ENCODE assay signal across 13 cellular contexts in genomic region chr19:46365561-46365960, GRCh38.
"Had no signal": no experiment of that assay in that cellular context is flagged by ENCODE, and none has a peak within 500 bp of the region (broad histone marks: within the 10 kb centered on the region; RNA-seq: fewer than 3 reads in every experiment).

No MANE protein-coding gene starts in this region.

- H3K4me3 ChIP-seq: adrenal gland, body of pancreas, esophagus squamous epithelium, heart left ventricle, left lung, thyroid gland, uterus had no signal

- H3K27ac ChIP-seq: adrenal gland, body of pancreas, esophagus squamous epithelium, foreskin keratinocyte, left lung, parathyroid adenoma, thyroid gland, uterus had no signal

- H2AFZ ChIP-seq: parathyroid adenoma had no signal

- DNase-seq: activated CD4-positive, alpha-beta T cell treated with anti-CD3 and anti-CD28 coated beads for 48 hours; activated naive CD4-positive, alpha-beta T cell treated with anti-CD3 and anti-CD28 coated beads, Interleukin-2, amount 50 U/mL, for 16 hours; body of pancreas; cerebellar nuclear complex; esophagus squamous epithelium; foreskin keratinocyte; heart left ventricle; T-cell; thyroid gland; uterus had no signal

- H3K4me1 ChIP-seq: adrenal gland, body of pancreas, left lung, parathyroid adenoma, uterus had no signal

- H3K9me3 ChIP-seq: adrenal gland, body of pancreas, esophagus squamous epithelium, heart left ventricle, left lung, thyroid gland, uterus had no signal

- H3K27me3 ChIP-seq: adrenal gland, body of pancreas, esophagus squamous epithelium, foreskin keratinocyte, heart left ventricle, left lung, thyroid gland, uterus had no signal

- H3K36me3 ChIP-seq: uterus had no signal

- H3K9ac ChIP-seq: parathyroid adenoma had no signal

- H3K9me3 Mint-ChIP-seq: T-cell had no signal

- H3K27ac Mint-ChIP-seq: T-cell had no signal

- ATAC-seq: body of pancreas, foreskin keratinocyte, heart left ventricle, left lung, T-cell had no signal

- H3K4me3 Mint-ChIP-seq: T-cell had no signal

- H3K27me3 Mint-ChIP-seq: T-cell had no signal
